ENCODE assay signal across 8 cellular contexts in the genomic region with DNA sequence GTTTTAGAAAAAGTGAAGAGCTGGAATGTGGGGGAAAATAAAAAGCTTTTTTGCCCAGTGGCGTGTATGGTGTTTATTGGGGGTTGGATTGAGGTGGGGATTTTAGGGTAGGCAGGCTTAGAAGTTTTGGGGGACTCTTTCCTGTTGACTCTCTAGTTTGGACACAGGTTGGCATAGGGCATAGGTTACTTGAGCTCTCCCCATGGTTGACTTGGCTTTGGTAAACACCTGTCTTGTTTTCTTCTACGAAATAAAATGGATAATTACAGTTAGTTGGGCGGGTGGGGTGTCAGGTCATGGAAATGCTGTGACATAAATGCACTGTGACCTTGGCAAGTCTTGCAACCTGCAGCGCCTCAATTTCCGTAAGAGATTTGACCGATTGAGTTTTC. TPM values are rescaled to one million over a fixed set of nuclear protein-coding genes. Genes with fewer than 3 reads are reported as not detected.
DNase-seq lines count a peak whose midpoint lies in the region; ATAC-seq and TF ChIP-seq lines count a peak whose summit lies in the region.

No MANE protein-coding gene starts in this region.

- H4K8ac ChIP-seq in H9 (replicated peaks; ENCODE audit: insufficient read length, low read depth, low read length) = no peak overlapping the region

- peak overlapping the region; percentile 80 for H3K4me3 Mint-ChIP-seq in activated CD8-positive, alpha-beta T cell treated with anti-CD3 and anti-CD28 coated beads for 36 hours
- H3K4me3 Mint-ChIP-seq in stimulated activated effector memory CD8-positive, alpha-beta T cell treated with anti-CD3 and anti-CD28 coated beads, Interleukin-12 subunit alpha, Interleukin-12 subunit beta, amount 100 ng/mL, for 72 hours = peak overlapping the region; percentile 97
- H3K4me3 Mint-ChIP-seq in H9 = peak overlapping the region in 1 of 2 experiments; percentile 95; a peak in 4 of 5 replicates

- no peak overlapping the region for H3K9ac ChIP-seq in H9 (ENCODE audit: extremely low read depth, insufficient read length, low read length)

- peaks cover 30% of the 10 kb centered on the region for H3K4me1 Mint-ChIP-seq in activated CD8-positive, alpha-beta T cell treated with anti-CD3 and anti-CD28 coated beads for 36 hours (ENCODE audit: low read depth)
- peaks cover 40% of the 10 kb centered on the region for H3K4me1 Mint-ChIP-seq in stimulated activated effector memory CD8-positive, alpha-beta T cell treated with anti-CD3 and anti-CD28 coated beads, Interleukin-12 subunit alpha, Interleukin-12 subunit beta, amount 100 ng/mL, for 72 hours
- peaks cover 29% of the 10 kb centered on the region in 2 experiments for H3K4me1 Mint-ChIP-seq in H9

- peaks cover 21% of the 10 kb centered on the region for H3K36me3 Mint-ChIP-seq in activated CD8-positive, alpha-beta T cell treated with anti-CD3 and anti-CD28 coated beads for 36 hours (ENCODE audit: low read depth)
- H3K36me3 Mint-ChIP-seq in stimulated activated effector memory CD8-positive, alpha-beta T cell treated with anti-CD3 and anti-CD28 coated beads, Interleukin-12 subunit alpha, Interleukin-12 subunit beta, amount 100 ng/mL, for 72 hours = peaks cover 53% of the 10 kb centered on the region
- peaks cover 34 to 47% (median 43%) of the 10 kb centered on the region in 3 experiments for H3K36me3 Mint-ChIP-seq in H9 (ENCODE audit: insufficient read depth in 1 of 3, low read depth in 3 of 3)

- H3K36me3 ChIP-seq in hepatocyte (replicated peaks; ENCODE audit: insufficient read depth, low read depth) = no peaks in the 10 kb centered on the region

- POLR2A ChIA-PET in activated CD8-positive, alpha-beta T cell treated with anti-CD3 and anti-CD28 coated beads for 36 hours (lab: Charles Lee) = interaction anchor here (0.6 to 8.9 kb wide), 9 partner anchors 10 to 175 kb away, joined by 3 to 74 read pairs (median 4); a partner anchor contains a TSS

- H3K4me2 ChIP-seq in hepatocyte = peak overlapping the region; percentile 25
- H3K4me2 ChIP-seq in H9 (ENCODE audit: insufficient read depth, insufficient read length, low read length) = no peak overlapping the region

- peak overlapping the region; percentile 70 for H3K27ac Mint-ChIP-seq in activated CD8-positive, alpha-beta T cell treated with anti-CD3 and anti-CD28 coated beads for 36 hours
- peak overlapping the region; percentile 95 for H3K27ac Mint-ChIP-seq in stimulated activated effector memory CD8-positive, alpha-beta T cell treated with anti-CD3 and anti-CD28 coated beads, Interleukin-12 subunit alpha, Interleukin-12 subunit beta, amount 100 ng/mL, for 72 hours
- H3K27ac Mint-ChIP-seq in H9 = no peak overlapping the region

- H3K23me2 ChIP-seq in H9 (ENCODE audit: insufficient read length, low read depth, low read length, poor library complexity, severe bottlenecking) = peaks cover 14% of the 10 kb centered on the region

- no peak overlapping the region for H3K56ac ChIP-seq in H9 (ENCODE audit: insufficient read length, low read depth, low read length)

- no peak overlapping the region for H2BK120ac ChIP-seq in H9 (ENCODE audit: low read depth, low read length, poor library complexity, severe bottlenecking)

- H3K27me3 Mint-ChIP-seq in activated CD8-positive, alpha-beta T cell treated with anti-CD3 and anti-CD28 coated beads for 36 hours = no peaks in the 10 kb centered on the region
- peaks cover 16% of the 10 kb centered on the region for H3K27me3 Mint-ChIP-seq in H9 (ENCODE audit: low read depth)

- H3K18ac ChIP-seq in H9 (ENCODE audit: insufficient read length, low read depth, low read length) = no peak overlapping the region

- H2AFZ ChIP-seq in hepatocyte = no peak overlapping the region
- no peak overlapping the region for H2AFZ ChIP-seq in H9 (ENCODE audit: low read length)

- H3K79me1 ChIP-seq in H9 (ENCODE audit: insufficient read depth, low read depth, low read length, poor library complexity, severe bottlenecking) = peaks cover 7% of the 10 kb centered on the region

- H3K27me3 ChIP-seq in hepatocyte (no peaks in the 10 kb centered on the region), H9 (ENCODE audit: insufficient read depth, low read length) (peaks cover 3% of the 10 kb centered on the region; the same call in 1 of the 2 replicates)

- no peaks in the 10 kb centered on the region for H3K9me3 ChIP-seq in hepatocyte (ENCODE audit: low read depth)
- H3K9me3 ChIP-seq in H9 (ENCODE audit: control insufficient read depth, low read depth, low read length) = peaks cover 7% of the 10 kb centered on the region

- no peak overlapping the region for H3K4me3 ChIP-seq in hepatocyte

- peaks cover 20% of the 10 kb centered on the region for H3K4me1 ChIP-seq in hepatocyte (ENCODE audit: insufficient read depth)
- H3K4me1 ChIP-seq in H9 (ENCODE audit: insufficient read depth, low read length) = peaks cover 3% of the 10 kb centered on the region; the same call in 1 of the 2 replicates

- no peak overlapping the region for H4K91ac ChIP-seq in H9 (ENCODE audit: insufficient read length, low read depth, low read length)

- H2BK20ac ChIP-seq in H9 (ENCODE audit: low read depth, low read length, poor library complexity, severe bottlenecking) = no peak overlapping the region

- no peak overlapping the region for H2BK5ac ChIP-seq in H9 (ENCODE audit: insufficient read length, low read length)

- no peak overlapping the region for H3K23ac ChIP-seq in H9 (ENCODE audit: insufficient read length, low read depth, low read length)

- H3K79me2 ChIP-seq in hepatocyte (peaks cover 41% of the 10 kb centered on the region), H9 (ENCODE audit: insufficient read depth, low read length) (peaks cover 5% of the 10 kb centered on the region; the same call in 1 of the 2 replicates)

- no peak overlapping the region for H2BK15ac ChIP-seq in H9 (ENCODE audit: low read depth, low read length)

- TF ChIP-seq CTCF in activated CD8-positive, alpha-beta T cell treated with anti-CD3 and anti-CD28 coated beads for 36 hours (IDR thresholded peaks at IDR 0.05) = no peak
- TF ChIP-seq CTCF in hepatocyte (IDR thresholded peaks at IDR 0.05; ENCODE audit: poor library complexity) (no peak), H9 (conservative IDR thresholded peaks at IDR 0.05) (no peak)

- ATAC-seq in activated CD8-positive, alpha-beta T cell treated with anti-CD3 and anti-CD28 coated beads for 36 hours = no peak
- no peak for ATAC-seq in stimulated activated effector memory CD8-positive, alpha-beta T cell treated with anti-CD3 and anti-CD28 coated beads, Interleukin-12 subunit alpha, Interleukin-12 subunit beta, amount 100 ng/mL, for 72 hours

- H4K5ac ChIP-seq in H9 (ENCODE audit: insufficient read length, low read depth, low read length) = no peak overlapping the region

- H3K27ac ChIP-seq in hepatocyte = no peak overlapping the region
- no peak overlapping the region for H3K27ac ChIP-seq in H9 (ENCODE audit: insufficient read length, low read depth, low read length)

- intact Hi-C loops in activated CD8-positive, alpha-beta T cell treated with anti-CD3 and anti-CD28 coated beads for 36 hours (cut with micrococcal nuclease) = no loop called here

- no peaks in the 10 kb centered on the region for H3K9me2 ChIP-seq in hepatocyte (replicated peaks; ENCODE audit: insufficient read depth)

- H2BK12ac ChIP-seq in H9 (ENCODE audit: insufficient read length, low read depth, low read length) = no peak overlapping the region

- no peak overlapping the region for H3K14ac ChIP-seq in H9 (ENCODE audit: insufficient read depth, low read length)

- no peak overlapping the region for H3K4ac ChIP-seq in H9 (ENCODE audit: low read depth, low read length)

- H4K20me1 ChIP-seq in hepatocyte (ENCODE audit: insufficient read depth, poor library complexity, severe bottlenecking) (peaks cover 38% of the 10 kb centered on the region), H9 (ENCODE audit: control insufficient read depth, insufficient read depth, insufficient read length) (no peaks in the 10 kb centered on the region)

- 67% methylated on average over 6 of the region's 6 CpGs for WGBS in hepatocyte (ENCODE audit: low lambda C conversion rate, missing lambda C conversion rate)
- WGBS in H9 (ENCODE audit: extremely low coverage, insufficient read length, low lambda C conversion rate) = no CpG with 5 or more reads among the region's 6 CpGs

- DNase-seq in NCI-H2196 treated with DMSO at 0.1 percent for 48 hours (lab: John Stamatoyannopoulos, UW; ENCODE audit: unreplicated experiment) (peak; percentile 35), NCI-H2196 (lab: John Stamatoyannopoulos, UW; ENCODE audit: unreplicated experiment) (no peak), hepatocyte (ENCODE audit: low spot score) (no peak), anterior cingulate cortex (lab: John Stamatoyannopoulos, UW) (no peak), H9 (no peak), hypothalamus (lab: John Stamatoyannopoulos, UW) (no peak)
- DNase-seq in activated CD8-positive, alpha-beta T cell treated with anti-CD3 and anti-CD28 coated beads for 36 hours = no peak
- no peak for DNase-seq in stimulated activated effector memory CD8-positive, alpha-beta T cell treated with anti-CD3 and anti-CD28 coated beads, Interleukin-12 subunit alpha, Interleukin-12 subunit beta, amount 100 ng/mL, for 72 hours (ENCODE audit: low spot score in 2 of 2)

- H3T11ph ChIP-seq in H9 (ENCODE audit: low read length) = no peak overlapping the region

- H2AK5ac ChIP-seq in H9 (ENCODE audit: insufficient read length, low read length) = no peak overlapping the region

- H3K9me3 Mint-ChIP-seq in activated CD8-positive, alpha-beta T cell treated with anti-CD3 and anti-CD28 coated beads for 36 hours = peaks cover 6% of the 10 kb centered on the region
- no peaks in the 10 kb centered on the region for H3K9me3 Mint-ChIP-seq in stimulated activated effector memory CD8-positive, alpha-beta T cell treated with anti-CD3 and anti-CD28 coated beads, Interleukin-12 subunit alpha, Interleukin-12 subunit beta, amount 100 ng/mL, for 72 hours
- peaks cover 14 to 16% of the 10 kb centered on the region in 2 experiments for H3K9me3 Mint-ChIP-seq in H9

- CTCF ChIA-PET in activated CD8-positive, alpha-beta T cell treated with anti-CD3 and anti-CD28 coated beads for 36 hours (lab: Charles Lee) = interaction anchor here (0.7 to 2.7 kb wide), 15 partner anchors 11 to 272 kb away, joined by 3 to 20 read pairs (median 5); a partner anchor contains a TSS

RNA-seq across cellular contexts. Expression of a gene that starts 0.7 kb away (rescaled TPM):
- 10 to 100 TPM; 25.0 to 25.9 TPM for total RNA-seq in activated CD8-positive, alpha-beta T cell treated with anti-CD3 and anti-CD28 coated beads for 36 hours
- total RNA-seq in hepatocyte (28.0 and 33.4 TPM in 2 replicates), H9 (2021) (43.1 and 43.9 TPM in 2 replicates)
- 24.3 and 24.5 TPM in 2 replicates for polyA plus RNA-seq in hepatocyte

RNA-seq across cellular contexts. Expression of a gene that starts 11.1 kb away (rescaled TPM):
- 10 to 100 TPM; 31.9 to 34.9 TPM for total RNA-seq in activated CD8-positive, alpha-beta T cell treated with anti-CD3 and anti-CD28 coated beads for 36 hours
- total RNA-seq in hepatocyte (106 and 119 TPM in 2 replicates), H9 (2021) (82.1 and 89.1 TPM in 2 replicates)
- polyA plus RNA-seq in hepatocyte = 175 and 189 TPM in 2 replicates

RNA-seq across cellular contexts. Expression of a gene that starts 22.4 kb away (rescaled TPM):
- 10 to 100 TPM; 35.2 to 36.4 TPM for total RNA-seq in activated CD8-positive, alpha-beta T cell treated with anti-CD3 and anti-CD28 coated beads for 36 hours
- total RNA-seq in hepatocyte (10.6 and 12.4 TPM in 2 replicates), H9 (2021) (18.5 and 21.6 TPM in 2 replicates)
- polyA plus RNA-seq in hepatocyte = 9.0 and 12.9 TPM in 2 replicates

RNA-seq across cellular contexts. Expression of a gene that starts 23.1 kb away (rescaled TPM):
- 10 to 100 TPM; 75.9 to 79.1 TPM for total RNA-seq in activated CD8-positive, alpha-beta T cell treated with anti-CD3 and anti-CD28 coated beads for 36 hours
- total RNA-seq in hepatocyte = 61.2 and 99.9 TPM in 2 replicates
- 14.0 and 17.6 TPM in 2 replicates for polyA plus RNA-seq in hepatocyte
- 94.1 and 101 TPM in 2 replicates for total RNA-seq in H9 (2021)

RNA-seq across cellular contexts. Expression of a gene that starts 37.8 kb away (rescaled TPM):
- total RNA-seq in activated CD8-positive, alpha-beta T cell treated with anti-CD3 and anti-CD28 coated beads for 36 hours = 1 to 10 TPM in 1 of 2 experiments, under 1 TPM in 1; 0.68 to 1.8 TPM
- total RNA-seq in hepatocyte = 6.8 and 6.9 TPM in 2 replicates
- 11.4 and 13.0 TPM in 2 replicates for polyA plus RNA-seq in hepatocyte
- 10.2 and 12.2 TPM in 2 replicates for total RNA-seq in H9 (2021)

Comparison
In these comparisons a context has a peak if more than half of its experiments do, and no peak if none do; other contexts are left out.
1. H3K27ac Mint-ChIP-seq: peak in activated CD8-positive, alpha-beta T cell treated with anti-CD3 and anti-CD28 coated beads for 36 hours (single experiment) and stimulated activated effector memory CD8-positive, alpha-beta T cell treated with anti-CD3 and anti-CD28 coated beads, Interleukin-12 subunit alpha, Interleukin-12 subunit beta, amount 100 ng/mL, for 72 hours (single experiment); none in H9 (0 of 3).